26 cellular contexts compared by ENCODE assay signal in genomic region chr9:108166509-108166908, GRCh38.
"Had no signal": no experiment of that assay in that cellular context is flagged by ENCODE, and none has a peak within 500 bp of the region (broad histone marks: within the 10 kb centered on the region; RNA-seq: fewer than 3 reads in every experiment).

No MANE protein-coding gene starts in this region.

- H3K27me3 ChIP-seq: brain microvascular endothelial cell, sigmoid colon, upper lobe of left lung had no signal

- H3K4me1 ChIP-seq: upper lobe of left lung had no signal

- H3K4me3 ChIP-seq: sigmoid colon, thoracic aorta, upper lobe of left lung had no signal

- H3K27ac ChIP-seq: brain microvascular endothelial cell, sigmoid colon, thoracic aorta, upper lobe of left lung, WERI-Rb-1 had no signal

- H3K9me3 ChIP-seq: sigmoid colon, thoracic aorta, upper lobe of left lung had no signal

- DNase-seq: activated CD4-positive, alpha-beta T cell treated with anti-CD3 and anti-CD28 coated beads, Interleukin-2, amount 10 ng/mL, durations not matched to agents 7 days and 5 days; activated CD4-positive, CD25-positive, alpha-beta regulatory T cell treated with anti-CD3 and anti-CD28 coated beads, Interleukin-2, amount 50 U/mL, for 72 hours; activated CD8-positive, alpha-beta T cell treated with anti-CD3 and anti-CD28 coated beads, Interleukin-2, amount 10 ng/mL, durations not matched to agents 7 days and 5 days; activated T-cell treated with anti-CD3 and anti-CD28 coated beads, Interleukin-2, amount 50 U/mL, for 24 hours; aorta; brain microvascular endothelial cell; caudate nucleus; effector CD4-positive, alpha-beta T cell; glutamatergic neuron; hippocampal formation; nucleus accumbens; sigmoid colon; stimulated activated CD4-positive, alpha-beta T cell treated with anti-CD3 and anti-CD28 coated beads, Interleukin-4, amount 100 ng/mL, for 1 hour; stimulated activated naive CD4-positive, alpha-beta T cell; WERI-Rb-1 had no signal

- H3K9me3 Mint-ChIP-seq: dendritic cell treated with granulocyte-macrophage colony-stimulating factor and Interleukin-4, amounts not matched to agents 40 ng/mL and 50 ng/mL, for 4 days had no signal

- H3K4me3 Mint-ChIP-seq: activated CD4-positive, alpha-beta T cell treated with anti-CD3 and anti-CD28 coated beads, Interleukin-2, amount 10 ng/mL, durations not matched to agents 7 days and 5 days; activated CD8-positive, alpha-beta T cell treated with anti-CD3 and anti-CD28 coated beads, Interleukin-2, amount 10 ng/mL, durations not matched to agents 7 days and 5 days; activated T-cell treated with anti-CD3 and anti-CD28 coated beads, Interleukin-2, amount 50 U/mL, for 24 hours; activated T-helper 17 cell treated with anti-CD3 and anti-CD28 coated beads, Interleukin-2, amount 50 U/mL, for 72 hours; dendritic cell treated with granulocyte-macrophage colony-stimulating factor and Interleukin-4, amounts not matched to agents 40 ng/mL and 50 ng/mL, for 4 days; memory B cell; nephron; T-helper 2 cell treated with Interferon-gamma antibody and Interleukin-4, amounts not matched to agents 5 μg/mL and 100 μg/mL, for 36 hours had no signal

- H3K36me3 ChIP-seq: brain microvascular endothelial cell, sigmoid colon, thoracic aorta, upper lobe of left lung, WERI-Rb-1 had no signal

- H3K36me3 Mint-ChIP-seq: activated naive CD4-positive, alpha-beta T cell treated with anti-CD3 and anti-CD28 coated beads, Interleukin-2, amount 50 U/mL, for 72 hours; memory B cell had no signal

- ATAC-seq: activated CD8-positive, alpha-beta T cell treated with anti-CD3 and anti-CD28 coated beads, Interleukin-2, amount 10 ng/mL, durations not matched to agents 7 days and 5 days; activated naive CD4-positive, alpha-beta T cell treated with anti-CD3 and anti-CD28 coated beads, Interleukin-2, amount 50 U/mL, for 72 hours; activated T-helper 17 cell treated with anti-CD3 and anti-CD28 coated beads, Interleukin-2, amount 50 U/mL, for 72 hours had no signal

- H3K27me3 Mint-ChIP-seq: activated CD4-positive, alpha-beta T cell treated with anti-CD3 and anti-CD28 coated beads, Interleukin-2, amount 10 ng/mL, durations not matched to agents 7 days and 5 days; activated T-cell treated with anti-CD3 and anti-CD28 coated beads, Interleukin-2, amount 50 U/mL, for 24 hours; activated T-helper 17 cell treated with anti-CD3 and anti-CD28 coated beads, Interleukin-2, amount 50 U/mL, for 72 hours had no signal

- H3K4me1 Mint-ChIP-seq: activated CD4-positive, alpha-beta T cell treated with anti-CD3 and anti-CD28 coated beads, Interleukin-2, amount 10 ng/mL, durations not matched to agents 7 days and 5 days; activated T-helper 17 cell treated with anti-CD3 and anti-CD28 coated beads, Interleukin-2, amount 50 U/mL, for 72 hours; memory B cell; nephron had no signal

- H3K27ac Mint-ChIP-seq: activated CD4-positive, alpha-beta T cell treated with anti-CD3 and anti-CD28 coated beads, Interleukin-2, amount 10 ng/mL, durations not matched to agents 7 days and 5 days; activated CD8-positive, alpha-beta T cell treated with anti-CD3 and anti-CD28 coated beads, Interleukin-2, amount 10 ng/mL, durations not matched to agents 7 days and 5 days; activated naive CD4-positive, alpha-beta T cell treated with anti-CD3 and anti-CD28 coated beads, Interleukin-2, amount 50 U/mL, for 72 hours; activated T-cell treated with anti-CD3 and anti-CD28 coated beads, Interleukin-2, amount 50 U/mL, for 24 hours; activated T-helper 17 cell treated with anti-CD3 and anti-CD28 coated beads, Interleukin-2, amount 50 U/mL, for 72 hours; dendritic cell treated with granulocyte-macrophage colony-stimulating factor and Interleukin-4, amounts not matched to agents 40 ng/mL and 50 ng/mL, for 4 days; memory B cell; T-helper 2 cell treated with Interferon-gamma antibody and Interleukin-4, amounts not matched to agents 5 μg/mL and 100 μg/mL, for 36 hours had no signal

- FAIRE-seq: endometrium, islet of Langerhans, TTC549 had no signal
